ENCODE assay signal across 23 cellular contexts in genomic region chr1:233244183-233244582, GRCh38. TPM values are rescaled to one million over a fixed set of nuclear protein-coding genes. Genes with fewer than 3 reads are reported as not detected.
DNase-seq lines count a peak whose midpoint lies in the region; ATAC-seq, FAIRE-seq and TF ChIP-seq lines count a peak whose summit lies in the region.
"Had no signal": no experiment of that assay in that cellular context is flagged by ENCODE, and none has a peak within 500 bp of the region (broad histone marks: within the 10 kb centered on the region; RNA-seq: fewer than 3 reads in every experiment).

No MANE protein-coding gene starts in this region.

- 41% methylated on average over 6 of the region's 6 CpGs for WGBS in A549 (ENCODE audit: missing lambda C conversion rate)
- 53% methylated on average over 6 of the region's 6 CpGs for WGBS in GM23248 (ENCODE audit: low coverage in 1 of 2, low lambda C conversion rate in 2 of 2, missing lambda C conversion rate in 2 of 2), 2 experiments

- H3F3A ChIP-seq in GM23248 (ENCODE audit: insufficient read depth): no peaks in the 10 kb centered on the region; the same call in 1 of the 2 replicates

- no peaks in the 10 kb centered on the region for H3K9me3 Mint-ChIP-seq in astrocyte (ENCODE audit: unreplicated experiment)
- H3K9me3 Mint-ChIP-seq: activated CD4-positive, alpha-beta T cell treated with anti-CD3 and anti-CD28 coated beads, Interleukin-2, amount 10 ng/mL, durations not matched to agents 7 days and 5 days; CD8-positive, alpha-beta memory T cell; stimulated activated naive CD8-positive, alpha-beta T cell treated with anti-CD3 and anti-CD28 coated beads, Interleukin-15, Interleukin-2, amounts not matched to agents 100 ng/mL and 50 ng/mL, for 24 hours had no signal

- H3K27ac Mint-ChIP-seq in astrocyte (ENCODE audit: unreplicated experiment): no peak overlapping the region
- H3K27ac Mint-ChIP-seq: activated CD4-positive, alpha-beta T cell treated with anti-CD3 and anti-CD28 coated beads, Interleukin-2, amount 10 ng/mL, durations not matched to agents 7 days and 5 days; stimulated activated naive CD8-positive, alpha-beta T cell treated with anti-CD3 and anti-CD28 coated beads, Interleukin-15, Interleukin-2, amounts not matched to agents 100 ng/mL and 50 ng/mL, for 24 hours had no signal

- H3K9ac ChIP-seq in GM23248 (no peak overlapping the region), astrocyte (ENCODE audit: low read length) (no peak overlapping the region)

- H3K27ac ChIP-seq in A549: peak overlapping the region; percentile 38 to 77; a peak in 4 of 6 replicates
- H3K27ac ChIP-seq in GM23248: no peak overlapping the region
- no peak overlapping the region for H3K27ac ChIP-seq in astrocyte (ENCODE audit: low read depth, low read length)
- H3K27ac ChIP-seq: right atrium auricular region, upper lobe of left lung had no signal

- H3K9me3 ChIP-seq in A549 (no peaks in the 10 kb centered on the region), GM23248 (ENCODE audit: low read depth) (no peaks in the 10 kb centered on the region), astrocyte (ENCODE audit: insufficient read depth, low read depth, low read length) (no peaks in the 10 kb centered on the region)
- H3K9me3 ChIP-seq: right atrium auricular region, upper lobe of left lung had no signal

- peaks cover 41% of the 10 kb centered on the region for H3K4me1 ChIP-seq in A549
- H3K4me1 ChIP-seq in GM23248 (ENCODE audit: insufficient read depth): 0 out of 2 replicates have a peak, but pooled peaks cover 8% of the 10 kb centered on the region
- H3K4me1 ChIP-seq in astrocyte (ENCODE audit: insufficient read depth, low read length): no peaks in the 10 kb centered on the region

- in situ Hi-C loops in GM23248 (cut with MboI): no loop called here

- peak overlapping the region; percentile 10; the same call in 2 of the 3 replicates for H3K4me2 ChIP-seq in A549
- no peak overlapping the region for H3K4me2 ChIP-seq in GM23248 (ENCODE audit: unreplicated experiment)
- H3K4me2 ChIP-seq in astrocyte (ENCODE audit: low read length): no peak overlapping the region

- H3K4me3 ChIP-seq in A549: no peak overlapping the region
- no peak overlapping the region for H3K4me3 ChIP-seq in GM23248
- no peak overlapping the region for H3K4me3 ChIP-seq in astrocyte (ENCODE audit: insufficient read depth, low read depth, low read length)
- H3K4me3 ChIP-seq: GM12878, right atrium auricular region, upper lobe of left lung had no signal

- H3K9me2 ChIP-seq in GM23248 (ENCODE audit: insufficient read depth): no peaks in the 10 kb centered on the region

- no peak for TF ChIP-seq POLR2A in A549 (IDR thresholded peaks at IDR 0.05; ENCODE audit: low read length)

- no peaks in the 10 kb centered on the region for H3K27me3 ChIP-seq in GM23248 (replicated peaks; ENCODE audit: insufficient read depth)
- H3K27me3 ChIP-seq in astrocyte (ENCODE audit: insufficient read depth, low read length): no peaks in the 10 kb centered on the region
- H3K27me3 ChIP-seq: right atrium auricular region, upper lobe of left lung had no signal

- H3K27me3 Mint-ChIP-seq in astrocyte (ENCODE audit: low read depth, unreplicated experiment): no peaks in the 10 kb centered on the region
- H3K27me3 Mint-ChIP-seq: activated CD4-positive, alpha-beta T cell treated with anti-CD3 and anti-CD28 coated beads, Interleukin-2, amount 10 ng/mL, durations not matched to agents 7 days and 5 days; CD8-positive, alpha-beta memory T cell; stimulated activated naive CD8-positive, alpha-beta T cell treated with anti-CD3 and anti-CD28 coated beads, Interleukin-15, Interleukin-2, amounts not matched to agents 100 ng/mL and 50 ng/mL, for 24 hours had no signal

- TF ChIP-seq RAD21 in A549 (conservative IDR thresholded peaks at IDR 0.05 in 1 of 2, IDR thresholded peaks at IDR 0.05 in 1 of 2): no peak

- H2AFZ ChIP-seq in GM23248: no peak overlapping the region
- H2AFZ ChIP-seq in astrocyte (ENCODE audit: low read depth, low read length): no peak overlapping the region

- DNase-seq in A549 (ENCODE audit: low read depth in 1 of 2, low spot score in 1 of 2) (peak; percentile 35 to 86), GM23248 (peak; percentile 44), astrocyte (ENCODE audit: low read depth) (peak; percentile 79), kidney tubule cell (ENCODE audit: low spot score) (peak; percentile 30), COLO829 (ENCODE audit: low spot score) (no peak), AML-193 (lab: John Stamatoyannopoulos, UW) (no peak)
- DNase-seq: 8988T; activated CD4-positive, alpha-beta T cell treated with anti-CD3 and anti-CD28 coated beads, Interleukin-2, amount 10 ng/mL, durations not matched to agents 7 days and 5 days; activated naive CD4-positive, alpha-beta T cell treated with Interleukin-2 at 50 U/mL for 16 hours; CD8-positive, alpha-beta memory T cell; dermis blood vessel endothelial cell; GOT3; head of caudate nucleus; Karpas-422; NCI-H1436; RPMI8226; upper lobe of left lung had no signal

- no peak for TF ChIP-seq EP300 in A549 (IDR thresholded peaks at IDR 0.05)

- no peaks in the 10 kb centered on the region for H4K20me1 ChIP-seq in GM23248 (ENCODE audit: insufficient read depth)
- H4K20me1 ChIP-seq in astrocyte (ENCODE audit: insufficient read depth, low read length): no peaks in the 10 kb centered on the region

- H3K79me2 ChIP-seq in GM23248 (ENCODE audit: insufficient read depth): no peaks in the 10 kb centered on the region
- H3K79me2 ChIP-seq in astrocyte (ENCODE audit: insufficient read depth, low read length): no peaks in the 10 kb centered on the region

- CTCF ChIA-PET in A549 (lab: Yijun Ruan, JAX): interaction anchor here (0.9 kb wide), 1 partner anchor 218 kb away, joined by 3 read pairs; no protein-coding TSS in a partner anchor

- H3K4me1 Mint-ChIP-seq in astrocyte (ENCODE audit: low read depth, unreplicated experiment): peaks cover 8% of the 10 kb centered on the region

- no peak for TF ChIP-seq CTCF in A549 (IDR thresholded peaks at IDR 0.05)
- TF ChIP-seq CTCF in astrocyte (IDR thresholded peaks at IDR 0.05; ENCODE audit: insufficient read depth, low read depth, low read length): no peak

- FAIRE-seq in A549 (lab: Jason Lieb, UNC) (no peak), astrocyte (lab: Jason Lieb, UNC) (no peak)
- FAIRE-seq: GM12878, TTC549 had no signal

- POLR2A ChIA-PET in A549 (lab: Yijun Ruan, JAX): interaction anchor here (0.6 kb wide), 1 partner anchor 671 kb away, joined by 4 read pairs; no protein-coding TSS in a partner anchor

- peaks cover 2% of the 10 kb centered on the region for H3K36me3 ChIP-seq in GM23248 (ENCODE audit: low read depth)
- peaks cover 12% of the 10 kb centered on the region for H3K36me3 ChIP-seq in astrocyte (ENCODE audit: insufficient read depth, low read length)
- H3K36me3 ChIP-seq: right atrium auricular region, upper lobe of left lung had no signal

- peak; percentile 48 to 83; a peak in 4 of 6 replicates for ATAC-seq in A549
- no peak for ATAC-seq in GM21717 (IDR thresholded peaks at IDR 0.05; ENCODE audit: unreplicated experiment)
- no peak for ATAC-seq in HG03571 (IDR thresholded peaks at IDR 0.05; ENCODE audit: unreplicated experiment)
- ATAC-seq: GM12878 had no signal

- no peak overlapping the region for H3K4me3 Mint-ChIP-seq in astrocyte (ENCODE audit: unreplicated experiment)
- H3K4me3 Mint-ChIP-seq: activated CD4-positive, alpha-beta T cell treated with anti-CD3 and anti-CD28 coated beads, Interleukin-2, amount 10 ng/mL, durations not matched to agents 7 days and 5 days; CD8-positive, alpha-beta memory T cell; stimulated activated naive CD8-positive, alpha-beta T cell treated with anti-CD3 and anti-CD28 coated beads, Interleukin-15, Interleukin-2, amounts not matched to agents 100 ng/mL and 50 ng/mL, for 24 hours had no signal

- peaks cover 25% of the 10 kb centered on the region for H3K36me3 Mint-ChIP-seq in astrocyte (ENCODE audit: low read depth, unreplicated experiment)

TF ChIP-seq in A549, 52 proteins besides CTCF, POLR2A, EP300 and RAD21 (continues in another document):
- TF ChIP-seq FOSL2 (IDR thresholded peaks at IDR 0.05) (0 out of 2 replicates have a peak, but pooled peaks have one; percentile 16), FOSL2 (CRISPR knock-in tag; IDR thresholded peaks at IDR 0.05) (peak; percentile 89), ZNF302 (CRISPR knock-in tag; IDR thresholded peaks at IDR 0.05) (no peak), HOXB13 (CRISPR knock-in tag; IDR thresholded peaks at IDR 0.05; ENCODE audit: low read depth) (no peak), CEBPB (IDR thresholded peaks at IDR 0.05) (peak; percentile 33 to 51; a peak in 2 of 4 replicates), RFX5 (IDR thresholded peaks at IDR 0.05) (no peak), JUN (IDR thresholded peaks at IDR 0.05) (peak in 1 of 2 experiments; percentile 24; a peak in 1 of 5 replicates), BCL3 (IDR thresholded peaks at IDR 0.05) (no peak), PHF8 (IDR thresholded peaks at IDR 0.05; ENCODE audit: borderline replicate concordance, low read depth) (no peak), JUNB (IDR thresholded peaks at IDR 0.05) (peak; percentile 27; the same call in 1 of the 2 replicates), NR3C1 (IDR thresholded peaks at IDR 0.05) (no peak), RARB (CRISPR knock-in tag; IDR thresholded peaks at IDR 0.05) (no peak), ZSCAN20 (CRISPR knock-in tag; IDR thresholded peaks at IDR 0.05) (no peak), SREBF2 (IDR thresholded peaks at IDR 0.05) (no peak), FOSB (CRISPR knock-in tag; IDR thresholded peaks at IDR 0.05) (no peak), BHLHE40 (IDR thresholded peaks at IDR 0.05; ENCODE audit: low read depth, low read length) (no peak), ESRRA (IDR thresholded peaks at IDR 0.05; ENCODE audit: borderline replicate concordance, low read length) (no peak)

RNA-seq across cellular contexts. Expression of gene PCNX2, which starts 51.3 kb away (rescaled TPM):
- 27.2 and 31.5 TPM in 2 replicates for polyA plus RNA-seq in A549 (2011; rRNA removed)
- polyA plus RNA-seq in A549 (2012; cell fraction: cytosol; rRNA removed): 11.3 and 13.9 TPM in 2 replicates
- polyA plus RNA-seq in A549 (2012; cell fraction: nucleus; rRNA removed): 33.4 and 41.8 TPM in 2 replicates
- polyA plus RNA-seq in A549 (2017; fragmentation: RNase III; extraction: RNeasy Plus Mini Kit Qiagen cat#74134 plus additional on column Dnase treatment): 8.7 to 9.0 TPM (median 8.8 TPM) in 3 replicates
- polyA minus RNA-seq in A549 (2011; rRNA and poly(A)+ RNA removed): 207 and 209 TPM in 2 replicates
- 9.5 and 13.7 TPM in 2 replicates for total RNA-seq in GM23248 (2014; rRNA removed; shearing (Covaris generic))
- 4.6 and 5.0 TPM in 2 replicates for polyA plus RNA-seq in GM23248 (2016; fragmentation: Nextera tagmentation; extraction: Ambion mirVana)
- 24.5 and 25.5 TPM in 2 replicates for total RNA-seq in astrocyte

Comparison
In these comparisons a context has a peak if more than half of its experiments do, and no peak if none do; other contexts are left out.
1. ATAC-seq: peak in A549 (2 of 2); none in GM21717 (single experiment) and HG03571 (single experiment).
2. DNase-seq: peak in A549 (2 of 2), GM23248 (single experiment), astrocyte (single experiment) and kidney tubule cell (single experiment); none in COLO829 (single experiment) and AML-193 (0 of 2).
3. H3K27ac ChIP-seq: peak in A549 (2 of 2); none in GM23248 (single experiment) and astrocyte (single experiment).